In the genomic region with DNA sequence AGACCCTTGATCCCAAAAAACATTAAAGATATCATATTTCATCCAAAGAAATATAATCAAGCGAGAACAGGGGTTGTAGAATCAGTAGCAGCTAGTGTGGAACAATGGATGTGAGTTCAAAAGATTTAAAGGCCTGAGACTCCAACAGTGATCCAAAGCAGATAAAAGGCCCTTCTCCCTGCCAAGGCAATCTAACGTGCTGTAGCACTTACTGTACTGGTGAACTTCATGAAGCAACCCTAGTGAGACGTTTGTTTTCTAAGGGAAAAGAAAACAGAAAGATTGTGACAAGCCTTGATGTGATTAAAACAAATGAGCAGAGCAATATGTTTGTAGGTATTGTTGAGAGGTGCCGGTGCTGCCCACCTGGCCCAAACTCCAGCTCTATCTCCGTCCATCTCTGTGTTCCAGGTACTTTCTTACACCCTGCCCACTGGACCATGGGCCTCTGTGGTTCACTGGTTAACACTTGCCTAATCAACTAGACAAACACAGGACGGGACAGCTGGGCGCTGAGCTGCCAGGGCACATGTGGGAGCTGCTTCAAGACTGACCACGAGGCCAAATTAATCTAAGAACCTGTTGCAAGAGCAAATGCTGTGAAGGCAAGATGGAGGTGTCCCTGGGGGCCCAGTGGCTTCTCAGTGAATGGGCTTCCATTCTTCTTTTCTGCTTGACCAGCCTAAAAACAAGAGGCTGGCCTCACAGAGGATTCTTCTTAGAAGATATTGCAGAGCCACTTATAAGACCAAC, we compare ENCODE assay signal across 1 cellular context.
TF ChIP-seq lines count a peak whose summit lies in the region.

No MANE protein-coding gene starts in this region.

TF ChIP-seq in HepG2, 621 proteins besides CTCF, POLR2A, EP300 and RAD21 (continued from another document):
- TF ChIP-seq ZNF644 (CRISPR knock-in tag; IDR thresholded peaks at IDR 0.05; ENCODE audit: low read depth): 0 out of 2 replicates have a peak, but pooled peaks have one; percentile 67
- no peak for TF ChIP-seq ZNF12 (CRISPR knock-in tag; IDR thresholded peaks at IDR 0.05)
- no peak for TF ChIP-seq ZNF747 (CRISPR knock-in tag; IDR thresholded peaks at IDR 0.05; ENCODE audit: borderline replicate concordance)
- TF ChIP-seq, protein P1, sequence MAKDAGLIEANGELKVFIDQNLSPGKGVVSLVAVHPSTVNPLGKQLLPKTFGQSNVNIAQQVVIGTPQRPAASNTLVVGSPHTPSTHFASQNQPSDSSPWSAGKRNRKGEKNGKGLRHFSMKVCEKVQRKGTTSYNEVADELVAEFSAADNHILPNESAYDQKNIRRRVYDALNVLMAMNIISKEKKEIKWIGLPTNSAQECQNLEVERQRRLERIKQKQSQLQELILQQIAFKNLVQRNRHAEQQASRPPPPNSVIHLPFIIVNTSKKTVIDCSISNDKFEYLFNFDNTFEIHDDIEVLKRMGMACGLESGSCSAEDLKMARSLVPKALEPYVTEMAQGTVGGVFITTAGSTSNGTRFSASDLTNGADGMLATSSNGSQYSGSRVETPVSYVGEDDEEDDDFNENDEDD (CRISPR knock-in tag; IDR thresholded peaks at IDR 0.05; ENCODE audit: borderline replicate concordance): peak; percentile 70; the same call in 1 of the 2 replicates
- TF ChIP-seq, protein P2, sequence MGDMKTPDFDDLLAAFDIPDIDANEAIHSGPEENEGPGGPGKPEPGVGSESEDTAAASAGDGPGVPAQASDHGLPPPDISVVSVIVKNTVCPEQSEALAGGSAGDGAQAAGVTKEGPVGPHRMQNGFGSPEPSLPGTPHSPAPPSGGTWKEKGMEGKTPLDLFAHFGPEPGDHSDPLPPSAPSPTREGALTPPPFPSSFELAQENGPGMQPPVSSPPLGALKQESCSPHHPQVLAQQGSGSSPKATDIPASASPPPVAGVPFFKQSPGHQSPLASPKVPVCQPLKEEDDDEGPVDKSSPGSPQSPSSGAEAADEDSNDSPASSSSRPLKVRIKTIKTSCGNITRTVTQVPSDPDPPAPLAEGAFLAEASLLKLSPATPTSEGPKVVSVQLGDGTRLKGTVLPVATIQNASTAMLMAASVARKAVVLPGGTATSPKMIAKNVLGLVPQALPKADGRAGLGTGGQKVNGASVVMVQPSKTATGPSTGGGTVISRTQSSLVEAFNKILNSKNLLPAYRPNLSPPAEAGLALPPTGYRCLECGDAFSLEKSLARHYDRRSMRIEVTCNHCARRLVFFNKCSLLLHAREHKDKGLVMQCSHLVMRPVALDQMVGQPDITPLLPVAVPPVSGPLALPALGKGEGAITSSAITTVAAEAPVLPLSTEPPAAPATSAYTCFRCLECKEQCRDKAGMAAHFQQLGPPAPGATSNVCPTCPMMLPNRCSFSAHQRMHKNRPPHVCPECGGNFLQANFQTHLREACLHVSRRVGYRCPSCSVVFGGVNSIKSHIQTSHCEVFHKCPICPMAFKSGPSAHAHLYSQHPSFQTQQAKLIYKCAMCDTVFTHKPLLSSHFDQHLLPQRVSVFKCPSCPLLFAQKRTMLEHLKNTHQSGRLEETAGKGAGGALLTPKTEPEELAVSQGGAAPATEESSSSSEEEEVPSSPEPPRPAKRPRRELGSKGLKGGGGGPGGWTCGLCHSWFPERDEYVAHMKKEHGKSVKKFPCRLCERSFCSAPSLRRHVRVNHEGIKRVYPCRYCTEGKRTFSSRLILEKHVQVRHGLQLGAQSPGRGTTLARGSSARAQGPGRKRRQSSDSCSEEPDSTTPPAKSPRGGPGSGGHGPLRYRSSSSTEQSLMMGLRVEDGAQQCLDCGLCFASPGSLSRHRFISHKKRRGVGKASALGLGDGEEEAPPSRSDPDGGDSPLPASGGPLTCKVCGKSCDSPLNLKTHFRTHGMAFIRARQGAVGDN (CRISPR knock-in tag; IDR thresholded peaks at IDR 0.05): no peak; the same call in 1 of the 2 replicates
- TF ChIP-seq, protein P3, sequence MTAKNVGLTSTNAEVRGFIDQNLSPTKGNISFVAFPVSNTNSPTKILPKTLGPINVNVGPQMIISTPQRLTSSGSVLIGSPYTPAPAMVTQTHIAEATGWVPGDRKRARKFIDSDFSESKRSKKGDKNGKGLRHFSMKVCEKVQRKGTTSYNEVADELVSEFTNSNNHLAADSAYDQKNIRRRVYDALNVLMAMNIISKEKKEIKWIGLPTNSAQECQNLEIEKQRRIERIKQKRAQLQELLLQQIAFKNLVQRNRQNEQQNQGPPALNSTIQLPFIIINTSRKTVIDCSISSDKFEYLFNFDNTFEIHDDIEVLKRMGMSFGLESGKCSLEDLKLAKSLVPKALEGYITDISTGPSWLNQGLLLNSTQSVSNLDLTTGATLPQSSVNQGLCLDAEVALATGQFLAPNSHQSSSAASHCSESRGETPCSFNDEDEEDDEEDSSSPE (CRISPR knock-in tag; IDR thresholded peaks at IDR 0.05): peak; percentile 66
- no peak for TF ChIP-seq ZNF296 (CRISPR knock-in tag; conservative IDR thresholded peaks at IDR 0.05)
- no peak for TF ChIP-seq ZC3H13 (CRISPR knock-in tag; IDR thresholded peaks at IDR 0.05)
- TF ChIP-seq GTF2F1 (IDR thresholded peaks at IDR 0.05; ENCODE audit: low read length): no peak
- TF ChIP-seq ZNF652 (CRISPR knock-in tag; IDR thresholded peaks at IDR 0.05; ENCODE audit: borderline replicate concordance, low read depth): 0 out of 2 replicates have a peak, but pooled peaks have one; percentile 13
- TF ChIP-seq KDM2A (CRISPR knock-in tag; IDR thresholded peaks at IDR 0.05; ENCODE audit: borderline replicate concordance, low read depth): peak; percentile 28; the same call in 1 of the 2 replicates
- TF ChIP-seq TGIF2 (CRISPR knock-in tag; IDR thresholded peaks at IDR 0.05): 0 out of 2 replicates have a peak, but pooled peaks have one; percentile 27
- no peak for TF ChIP-seq ZNF674 (CRISPR knock-in tag; IDR thresholded peaks at IDR 0.05; ENCODE audit: low read depth)
